ENCODE assay signal across 15 cellular contexts in genomic region chr20:18663932-18664331, GRCh38.
"Had no signal": no experiment of that assay in that cellular context is flagged by ENCODE, and none has a peak within 500 bp of the region (broad histone marks: within the 10 kb centered on the region; RNA-seq: fewer than 3 reads in every experiment).

No MANE protein-coding gene starts in this region.

- H3K27ac Mint-ChIP-seq: activated CD4-positive, alpha-beta T cell treated with anti-CD3 and anti-CD28 coated beads, Interleukin-2, amount 10 ng/mL, durations not matched to agents 24 days and 14 days; activated naive CD8-positive, alpha-beta T cell treated with anti-CD3 and anti-CD28 coated beads, Interleukin-2, amount 50 U/mL, for 24 hours; activated T-helper 1 cell treated with anti-CD3 and anti-CD28 coated beads, Interleukin-12 subunit alpha, Interleukin-12 subunit beta, Interleukin-2, Interleukin-4 antibody, amounts not matched to agents 30 ng/mL and 10 ng/mL and 1 ng/mL, durations not matched to agents 14 hours and 24 hours and 36 hours; WTC11 had no signal

- H3K4me1 ChIP-seq: body of pancreas, lower lobe of right lung, pancreas had no signal

- H3K27me3 ChIP-seq: body of pancreas, pancreas, tibial nerve, vagina had no signal

- H3K27me3 Mint-ChIP-seq: activated CD4-positive, alpha-beta T cell treated with anti-CD3 and anti-CD28 coated beads, Interleukin-2, amount 10 ng/mL, durations not matched to agents 24 days and 14 days; activated naive CD8-positive, alpha-beta T cell treated with anti-CD3 and anti-CD28 coated beads, Interleukin-2, amount 50 U/mL, for 24 hours had no signal

- FAIRE-seq: endothelial cell of umbilical vein, pancreas had no signal

- ATAC-seq: activated naive CD8-positive, alpha-beta T cell treated with anti-CD3 and anti-CD28 coated beads, Interleukin-2, amount 50 U/mL, for 24 hours; body of pancreas; left cardiac atrium; lower lobe of right lung; pancreas; WTC11 had no signal

- H3K9me3 ChIP-seq: body of pancreas, lower lobe of right lung, pancreas, tibial nerve, vagina had no signal

- H3K4me1 Mint-ChIP-seq: activated CD4-positive, alpha-beta T cell treated with anti-CD3 and anti-CD28 coated beads, Interleukin-2, amount 10 ng/mL, durations not matched to agents 24 days and 14 days; activated naive CD8-positive, alpha-beta T cell treated with anti-CD3 and anti-CD28 coated beads, Interleukin-2, amount 50 U/mL, for 24 hours had no signal

- DNase-seq: activated CD4-positive, alpha-beta T cell treated with anti-CD3 and anti-CD28 coated beads, Interleukin-2, amount 10 ng/mL, durations not matched to agents 24 days and 14 days; activated naive CD4-positive, alpha-beta T cell treated with Interleukin-2 at 50 U/mL for 16 hours; activated naive CD8-positive, alpha-beta T cell treated with anti-CD3 and anti-CD28 coated beads, Interleukin-2, amount 50 U/mL, for 24 hours; body of pancreas; cerebellar nuclear complex; hypothalamus; left cardiac atrium; lower lobe of right lung; midbrain; pancreas had no signal

- H3K4me3 Mint-ChIP-seq: activated CD4-positive, alpha-beta T cell treated with anti-CD3 and anti-CD28 coated beads, Interleukin-2, amount 10 ng/mL, durations not matched to agents 24 days and 14 days; activated naive CD8-positive, alpha-beta T cell treated with anti-CD3 and anti-CD28 coated beads, Interleukin-2, amount 50 U/mL, for 24 hours; activated T-helper 1 cell treated with anti-CD3 and anti-CD28 coated beads, Interleukin-12 subunit alpha, Interleukin-12 subunit beta, Interleukin-2, Interleukin-4 antibody, amounts not matched to agents 30 ng/mL and 10 ng/mL and 1 ng/mL, durations not matched to agents 14 hours and 24 hours and 36 hours; WTC11 had no signal

- H3K27ac ChIP-seq: body of pancreas, lower lobe of right lung, pancreas, tibial nerve, vagina had no signal

- H3K36me3 ChIP-seq: lower lobe of right lung, pancreas, tibial nerve, vagina had no signal

- H3K36me3 Mint-ChIP-seq: WTC11 had no signal

- H3K4me3 ChIP-seq: body of pancreas, lower lobe of right lung, pancreas, tibial nerve, vagina had no signal

- H3K9me3 Mint-ChIP-seq: activated CD4-positive, alpha-beta T cell treated with anti-CD3 and anti-CD28 coated beads, Interleukin-2, amount 10 ng/mL, durations not matched to agents 24 days and 14 days; activated naive CD8-positive, alpha-beta T cell treated with anti-CD3 and anti-CD28 coated beads, Interleukin-2, amount 50 U/mL, for 24 hours; activated T-helper 1 cell treated with anti-CD3 and anti-CD28 coated beads, Interleukin-12 subunit alpha, Interleukin-12 subunit beta, Interleukin-2, Interleukin-4 antibody, amounts not matched to agents 30 ng/mL and 10 ng/mL and 1 ng/mL, durations not matched to agents 14 hours and 24 hours and 36 hours; WTC11 had no signal
